Comparison of ENCODE assay signal across 16 cellular contexts in genomic region chr21:41446571-41446970, GRCh38. TPM values are rescaled to one million over a fixed set of nuclear protein-coding genes. Genes with fewer than 3 reads are reported as not detected.
DNase-seq lines count a peak whose midpoint lies in the region; ATAC-seq lines count a peak whose summit lies in the region.
"Had no signal": no experiment of that assay in that cellular context is flagged by ENCODE, and none has a peak within 500 bp of the region (broad histone marks: within the 10 kb centered on the region; RNA-seq: fewer than 3 reads in every experiment).

No MANE protein-coding gene starts in this region.

- intact Hi-C loops in activated CD4-positive, alpha-beta T cell treated with anti-CD3 and anti-CD28 coated beads, Interleukin-2, amount 10 ng/mL, durations not matched to agents 24 days and 14 days (cut with micrococcal nuclease) = no loop called here

- no peak overlapping the region for H3K4me3 Mint-ChIP-seq in activated CD4-positive, alpha-beta T cell treated with anti-CD3 and anti-CD28 coated beads, Interleukin-2, amount 10 ng/mL, durations not matched to agents 24 days and 14 days
- no peak overlapping the region for H3K4me3 Mint-ChIP-seq in stimulated activated naive B cell treated with anti-CD40 and anti-IgM and Interleukin-4, amounts not matched to agents 10 μg/mL and 1 μg/mL and 100 μg/mL, for 72 hours
- H3K4me3 Mint-ChIP-seq: CD4-positive, alpha-beta memory T cell had no signal

- peak overlapping the region; percentile 20 for H3K27ac Mint-ChIP-seq in activated CD4-positive, alpha-beta T cell treated with anti-CD3 and anti-CD28 coated beads, Interleukin-2, amount 10 ng/mL, durations not matched to agents 24 days and 14 days
- H3K27ac Mint-ChIP-seq in stimulated activated naive B cell treated with anti-CD40 and anti-IgM and Interleukin-4, amounts not matched to agents 10 μg/mL and 1 μg/mL and 100 μg/mL, for 72 hours = peak overlapping the region; percentile 37

- H3K27me3 Mint-ChIP-seq in activated CD4-positive, alpha-beta T cell treated with anti-CD3 and anti-CD28 coated beads, Interleukin-2, amount 10 ng/mL, durations not matched to agents 24 days and 14 days = no peaks in the 10 kb centered on the region
- no peaks in the 10 kb centered on the region for H3K27me3 Mint-ChIP-seq in stimulated activated naive B cell treated with anti-CD40 and anti-IgM and Interleukin-4, amounts not matched to agents 10 μg/mL and 1 μg/mL and 100 μg/mL, for 72 hours
- H3K27me3 Mint-ChIP-seq: CD4-positive, alpha-beta memory T cell had no signal

- H3K9me3 Mint-ChIP-seq in activated CD4-positive, alpha-beta T cell treated with anti-CD3 and anti-CD28 coated beads, Interleukin-2, amount 10 ng/mL, durations not matched to agents 24 days and 14 days = no peaks in the 10 kb centered on the region
- no peaks in the 10 kb centered on the region for H3K9me3 Mint-ChIP-seq in stimulated activated naive B cell treated with anti-CD40 and anti-IgM and Interleukin-4, amounts not matched to agents 10 μg/mL and 1 μg/mL and 100 μg/mL, for 72 hours
- H3K9me3 Mint-ChIP-seq: CD4-positive, alpha-beta memory T cell had no signal

- ATAC-seq in stimulated activated naive B cell treated with anti-CD40 and anti-IgM and Interleukin-4, amounts not matched to agents 10 μg/mL and 1 μg/mL and 100 μg/mL, for 72 hours (replicated peaks) = no peak
- ATAC-seq: K562 had no signal

- no peak for DNase-seq in activated CD4-positive, alpha-beta T cell treated with anti-CD3 and anti-CD28 coated beads, Interleukin-2, amount 10 ng/mL, durations not matched to agents 24 days and 14 days
- no peak for DNase-seq in activated CD4-positive, alpha-beta T cell treated with anti-CD3 and anti-CD28 coated beads, Interleukin-2, amount 50 U/mL, for 1 hour
- DNase-seq in LHCN-M2 (ENCODE audit: low read depth) (peak; percentile 59), amniotic epithelial cell (ENCODE audit: low read depth) (peak; percentile 70), DMS 273 (lab: John Stamatoyannopoulos, UW; ENCODE audit: unreplicated experiment) (no peak), GF-D8 (lab: John Stamatoyannopoulos, UW) (no peak), H4 (ENCODE audit: low spot score) (no peak)
- DNase-seq in stimulated activated naive B cell treated with anti-CD40 and anti-IgM and Interleukin-4, amounts not matched to agents 10 μg/mL and 1 μg/mL and 100 μg/mL, for 72 hours = no peak
- DNase-seq: BE2C; CD4-positive, alpha-beta memory T cell; DMS79; NCI-H1092; NCI-H146; NCI-H2081; NCI-H510A treated with DMSO at 0.1 percent for 48 hours had no signal

- H3K36me3 Mint-ChIP-seq in activated CD4-positive, alpha-beta T cell treated with anti-CD3 and anti-CD28 coated beads, Interleukin-2, amount 10 ng/mL, durations not matched to agents 24 days and 14 days (ENCODE audit: low read depth) = peaks cover 83% of the 10 kb centered on the region
- peaks cover 31 to 47% of the 10 kb centered on the region in 2 donors for H3K36me3 Mint-ChIP-seq in stimulated activated naive B cell treated with anti-CD40 and anti-IgM and Interleukin-4, amounts not matched to agents 10 μg/mL and 1 μg/mL and 100 μg/mL, for 72 hours

- H3K4me1 Mint-ChIP-seq in activated CD4-positive, alpha-beta T cell treated with anti-CD3 and anti-CD28 coated beads, Interleukin-2, amount 10 ng/mL, durations not matched to agents 24 days and 14 days = peaks cover 17% of the 10 kb centered on the region
- no peaks in the 10 kb centered on the region for H3K4me1 Mint-ChIP-seq in stimulated activated naive B cell treated with anti-CD40 and anti-IgM and Interleukin-4, amounts not matched to agents 10 μg/mL and 1 μg/mL and 100 μg/mL, for 72 hours
- H3K4me1 Mint-ChIP-seq: CD4-positive, alpha-beta memory T cell had no signal

RNA-seq across cellular contexts. Expression of gene MX1, which starts 20.5 kb away (rescaled TPM):
- total RNA-seq in activated CD4-positive, alpha-beta T cell treated with anti-CD3 and anti-CD28 coated beads, Interleukin-2, amount 10 ng/mL, durations not matched to agents 24 days and 14 days = 88.8 and 90.5 TPM in 2 replicates
- 3.8 and 8.4 TPM in 2 replicates for total RNA-seq in LHCN-M2 (2014; rRNA removed)
- polyA plus RNA-seq in LHCN-M2 (2012) = 1.5 TPM
- total RNA-seq in H4 (2014; rRNA removed; shearing (Covaris generic)) = 38.8 and 39.6 TPM in 2 replicates

Comparison
In these comparisons a context has a peak if more than half of its experiments do, and no peak if none do; other contexts are left out.
1. DNase-seq: peak in LHCN-M2 (single experiment) and amniotic epithelial cell (single experiment); none in activated CD4-positive, alpha-beta T cell treated with anti-CD3 and anti-CD28 coated beads, Interleukin-2, amount 10 ng/mL, durations not matched to agents 24 days and 14 days (single experiment), activated CD4-positive, alpha-beta T cell treated with anti-CD3 and anti-CD28 coated beads, Interleukin-2, amount 50 U/mL, for 1 hour (single experiment), stimulated activated naive B cell treated with anti-CD40 and anti-IgM and Interleukin-4, amounts not matched to agents 10 μg/mL and 1 μg/mL and 100 μg/mL, for 72 hours (single experiment), DMS 273 (single experiment), GF-D8 (single experiment) and H4 (single experiment).